Comparison of ENCODE assay signal across 25 cellular contexts in genomic region chr2:168416555-168416954, GRCh38. TPM values are rescaled to one million over a fixed set of nuclear protein-coding genes. Genes with fewer than 3 reads are reported as not detected.
DNase-seq lines count a peak whose midpoint lies in the region; ATAC-seq, FAIRE-seq and TF ChIP-seq lines count a peak whose summit lies in the region.
"Had no signal": no experiment of that assay in that cellular context is flagged by ENCODE, and none has a peak within 500 bp of the region (broad histone marks: within the 10 kb centered on the region; RNA-seq: fewer than 3 reads in every experiment).

No MANE protein-coding gene starts in this region.

- H3K9ac ChIP-seq in astrocyte (ENCODE audit: low read length) = no peak overlapping the region
- H3K9ac ChIP-seq: BLaER1 had no signal

- FAIRE-seq in astrocyte (lab: Jason Lieb, UNC) = no peak
- FAIRE-seq: GM12891 had no signal

- H3K36me3 ChIP-seq in astrocyte (ENCODE audit: insufficient read depth, low read length) = no peaks in the 10 kb centered on the region
- H3K36me3 ChIP-seq in tibial nerve = no peaks in the 10 kb centered on the region
- H3K36me3 ChIP-seq: BLaER1 had no signal

- no peak for TF ChIP-seq CTCF in astrocyte (IDR thresholded peaks at IDR 0.05; ENCODE audit: insufficient read depth, low read depth, low read length)
- TF ChIP-seq CTCF in tibial nerve (IDR thresholded peaks at IDR 0.05) = no peak

- no peaks in the 10 kb centered on the region for H3K36me3 Mint-ChIP-seq in astrocyte (ENCODE audit: low read depth, unreplicated experiment)

- no peaks in the 10 kb centered on the region for H3K27me3 ChIP-seq in astrocyte (ENCODE audit: insufficient read depth, low read length)
- H3K27me3 ChIP-seq in tibial nerve = no peaks in the 10 kb centered on the region
- H3K27me3 ChIP-seq: BLaER1 had no signal

- no peak for TF ChIP-seq EP300 in tibial nerve (IDR thresholded peaks at IDR 0.05)

- no peaks in the 10 kb centered on the region for H4K20me1 ChIP-seq in astrocyte (ENCODE audit: insufficient read depth, low read length)
- H4K20me1 ChIP-seq: BLaER1 had no signal

- peaks cover 12% of the 10 kb centered on the region for H3K9me3 Mint-ChIP-seq in astrocyte (ENCODE audit: unreplicated experiment)
- H3K9me3 Mint-ChIP-seq: CD4-positive, alpha-beta T cell had no signal

- H2AFZ ChIP-seq in astrocyte (ENCODE audit: low read depth, low read length) = no peak overlapping the region

- H3K4me1 ChIP-seq in astrocyte (ENCODE audit: insufficient read depth, low read length) (no peaks in the 10 kb centered on the region), tibial nerve (no peaks in the 10 kb centered on the region)
- H3K4me1 ChIP-seq: BLaER1 had no signal

- H3K27ac ChIP-seq in astrocyte (ENCODE audit: low read depth, low read length) (no peak overlapping the region), tibial nerve (no peak overlapping the region)
- H3K27ac ChIP-seq: BLaER1, RWPE1, SK-N-MC had no signal

- no peak for ATAC-seq in GM21528 (IDR thresholded peaks at IDR 0.05; ENCODE audit: low FRiP score, unreplicated experiment)
- ATAC-seq in GM18867 (IDR thresholded peaks at IDR 0.05; ENCODE audit: unreplicated experiment) = no peak
- ATAC-seq: HCT116 had no signal

- no peak overlapping the region for H3K4me2 ChIP-seq in astrocyte (ENCODE audit: low read length)
- H3K4me2 ChIP-seq: BLaER1 had no signal

- no peaks in the 10 kb centered on the region for H3K9me3 ChIP-seq in astrocyte (ENCODE audit: insufficient read depth, low read depth, low read length)
- no peaks in the 10 kb centered on the region for H3K9me3 ChIP-seq in tibial nerve

- DNase-seq in EL (peak; percentile 18), HCEC 1CT (peak; percentile 11), astrocyte (ENCODE audit: low read depth) (peak; percentile 38), fibroblast of peridontal ligament (ENCODE audit: extremely low read depth) (peak; percentile 16), tibial nerve (ENCODE audit: low spot score in 2 of 2) (no peak)
- DNase-seq: CD4-positive, alpha-beta T cell; COR-L47; DMS79; GOT3; MM.1S; NCI-H1092; NCI-H1436 treated with DMSO at 0.1 percent for 48 hours; NCI-H1930; NCI-H2227 treated with DMSO at 0.1 percent for 48 hours; NCI-H510A treated with DMSO at 0.1 percent for 48 hours; NCI-H774; NK-92 treated with Interleukin-12 subunit alpha and Interleukin-12 subunit beta, amount 100 ng/mL, for 24 hours; SHP77 treated with DMSO at 0.1 percent for 48 hours had no signal

- no peak for TF ChIP-seq POLR2A in tibial nerve (IDR thresholded peaks at IDR 0.05)

- no peak overlapping the region for H3K4me3 Mint-ChIP-seq in astrocyte (ENCODE audit: unreplicated experiment)
- H3K4me3 Mint-ChIP-seq: CD4-positive, alpha-beta T cell had no signal

- no peaks in the 10 kb centered on the region for H3K79me2 ChIP-seq in astrocyte (ENCODE audit: insufficient read depth, low read length)

- H3K4me1 Mint-ChIP-seq in astrocyte (ENCODE audit: low read depth, unreplicated experiment) = peaks cover 4% of the 10 kb centered on the region

- no peaks in the 10 kb centered on the region for H3K27me3 Mint-ChIP-seq in astrocyte (ENCODE audit: low read depth, unreplicated experiment)
- H3K27me3 Mint-ChIP-seq: CD4-positive, alpha-beta T cell had no signal

- no peak overlapping the region for H3K27ac Mint-ChIP-seq in astrocyte (ENCODE audit: unreplicated experiment)
- H3K27ac Mint-ChIP-seq: CD4-positive, alpha-beta T cell had no signal

- H3K4me3 ChIP-seq in astrocyte (ENCODE audit: insufficient read depth, low read depth, low read length) = no peak overlapping the region
- H3K4me3 ChIP-seq in tibial nerve = no peak overlapping the region
- H3K4me3 ChIP-seq: BLaER1, SK-N-MC had no signal

RNA-seq across cellular contexts. Expression of gene CERS6, which starts 39.5 kb away (rescaled TPM):
- total RNA-seq in astrocyte (23.4 and 24.8 TPM in 2 replicates), tibial nerve (10 to 100 TPM; 37.7 to 38.7 (median 37.8) TPM)

Comparison
In these comparisons a context has a peak if more than half of its experiments do, and no peak if none do; other contexts are left out.
1. DNase-seq: peak in EL (single experiment), HCEC 1CT (single experiment), astrocyte (single experiment) and fibroblast of peridontal ligament (single experiment); none in tibial nerve (0 of 2).